Comparison of ENCODE assay signal across 15 cellular contexts in genomic region chr3:103167850-103168249, GRCh38.
"Had no signal": no experiment of that assay in that cellular context is flagged by ENCODE, and none has a peak within 500 bp of the region (broad histone marks: within the 10 kb centered on the region; RNA-seq: fewer than 3 reads in every experiment).

No MANE protein-coding gene starts in this region.

- DNase-seq: activated CD4-positive, alpha-beta memory T cell treated with anti-CD3 and anti-CD28 coated beads, Interleukin-2, amount 10 ng/mL, durations not matched to agents 7 days and 5 days; activated CD4-positive, alpha-beta T cell treated with anti-CD3 and anti-CD28 coated beads for 36 hours; activated effector memory CD4-positive, alpha-beta T cell treated with Interleukin-2 at 50 U/mL for 16 hours; activated T-cell treated with anti-CD3 and anti-CD28 coated beads, Interleukin-2, amount 50 U/mL, for 24 hours; dorsolateral prefrontal cortex; endodermal cell; erythroblast; nephron progenitor cell; right cardiac atrium; stimulated activated CD4-positive, alpha-beta T cell treated with anti-CD3 and anti-CD28 coated beads, Interleukin-15, amount 100 ng/mL, for 24 hours; stimulated activated CD4-positive, alpha-beta T cell treated with anti-CD3 and anti-CD28 coated beads, Interleukin-4, amount 100 ng/mL, for 1 hour; stimulated activated naive B cell treated with anti-CD40 and anti-IgM and Interleukin-4, amounts not matched to agents 10 μg/mL and 1 μg/mL and 100 μg/mL, for 72 hours; substantia nigra; transverse colon had no signal

- ATAC-seq: activated CD4-positive, alpha-beta T cell treated with anti-CD3 and anti-CD28 coated beads for 36 hours; gastroesophageal sphincter; right cardiac atrium; stimulated activated naive B cell treated with anti-CD40 and anti-IgM and Interleukin-4, amounts not matched to agents 10 μg/mL and 1 μg/mL and 100 μg/mL, for 72 hours had no signal
